25 cellular contexts compared by ENCODE assay signal in the genomic region with DNA sequence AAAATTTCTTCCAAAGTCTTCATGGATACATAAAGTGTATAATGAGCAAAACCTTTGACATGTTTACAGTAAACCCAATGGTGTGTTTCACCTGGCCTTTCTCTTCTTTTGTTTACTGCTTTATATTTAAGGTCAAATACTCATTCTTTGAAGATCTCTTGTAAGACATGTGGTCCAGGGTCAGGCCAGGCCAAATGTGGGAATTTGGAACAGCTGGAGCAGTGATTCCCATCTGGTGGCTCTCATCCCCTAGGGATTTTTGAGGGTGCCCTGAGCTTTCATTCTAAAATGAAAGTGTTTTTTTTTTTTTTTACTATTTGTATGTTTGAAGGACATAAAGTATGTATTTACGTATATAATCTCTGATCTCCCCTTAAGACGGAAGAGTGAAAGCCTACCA. TPM values are rescaled to one million over a fixed set of nuclear protein-coding genes. Genes with fewer than 3 reads are reported as not detected.
DNase-seq lines count a peak whose midpoint lies in the region; ATAC-seq, FAIRE-seq and TF ChIP-seq lines count a peak whose summit lies in the region.
"Had no signal": no experiment of that assay in that cellular context is flagged by ENCODE, and none has a peak within 500 bp of the region (broad histone marks: within the 10 kb centered on the region; RNA-seq: fewer than 3 reads in every experiment).

No MANE protein-coding gene starts in this region.

- TF ChIP-seq EP300 in esophagus muscularis mucosa (IDR thresholded peaks at IDR 0.05) (no peak), HepG2 (IDR thresholded peaks at IDR 0.05; ENCODE audit: low read depth in 2 of 2, low read length in 2 of 2) (no peak), HepG2 (CRISPR knock-in tag; IDR thresholded peaks at IDR 0.05; ENCODE audit: borderline replicate concordance) (no peak)

- no peak for DNase-seq in activated naive CD8-positive, alpha-beta T cell treated with anti-CD3 and anti-CD28 coated beads, Interleukin-2, amount 50 U/mL, for 24 hours
- no peak for DNase-seq in activated naive CD8-positive, alpha-beta T cell treated with anti-CD3 and anti-CD28 coated beads for 36 hours
- peak; percentile 58 for DNase-seq in NCI-H524 treated with DMSO at 0.1 percent for 48 hours (lab: John Stamatoyannopoulos, UW)
- peak; percentile 68 for DNase-seq in esophagus muscularis mucosa (ENCODE audit: extremely low spot score)
- DNase-seq in adrenal gland: no peak
- DNase-seq in coronary artery (ENCODE audit: low spot score): no peak
- DNase-seq in middle frontal gyrus (ENCODE audit: extremely low spot score, low spot score): no peak
- DNase-seq in HepG2 (ENCODE audit: low spot score): no peak
- DNase-seq: 8988T, H7, Karpas-422, MM.1S, NCI-H1092, NCI-H1436 treated with DMSO at 0.1 percent for 48 hours, NCI-H2029, NCI-H446 treated with DMSO at 0.1 percent for 48 hours, NCI-H774, PC-3, RPMI8226, SHP77 treated with DMSO at 0.1 percent for 48 hours had no signal

- no peak for TF ChIP-seq CTCF in esophagus muscularis mucosa (IDR thresholded peaks at IDR 0.05)
- no peak for TF ChIP-seq CTCF in adrenal gland (IDR thresholded peaks at IDR 0.05)
- no peak for TF ChIP-seq CTCF in coronary artery (IDR thresholded peaks at IDR 0.05)
- TF ChIP-seq CTCF in HepG2 (CRISPR knock-in tag; IDR thresholded peaks at IDR 0.05): no peak

- CTCF ChIA-PET in HepG2 (lab: Yijun Ruan, JAX; ENCODE audit: low intra/inter-chr PET ratio, low total read pairs): no interaction called here

- H3K36me3 Mint-ChIP-seq in activated naive CD8-positive, alpha-beta T cell treated with anti-CD3 and anti-CD28 coated beads, Interleukin-2, amount 50 U/mL, for 24 hours (ENCODE audit: low read depth): peaks cover 3% of the 10 kb centered on the region
- peaks cover 8% of the 10 kb centered on the region for H3K36me3 Mint-ChIP-seq in activated naive CD8-positive, alpha-beta T cell treated with anti-CD3 and anti-CD28 coated beads for 36 hours

- no peaks in the 10 kb centered on the region for H3K27me3 Mint-ChIP-seq in activated naive CD8-positive, alpha-beta T cell treated with anti-CD3 and anti-CD28 coated beads, Interleukin-2, amount 50 U/mL, for 24 hours
- no peaks in the 10 kb centered on the region for H3K27me3 Mint-ChIP-seq in activated naive CD8-positive, alpha-beta T cell treated with anti-CD3 and anti-CD28 coated beads for 36 hours
- H3K27me3 Mint-ChIP-seq: IgD-negative memory B cell had no signal

- H3K36me3 ChIP-seq in esophagus muscularis mucosa: no peaks in the 10 kb centered on the region
- H3K36me3 ChIP-seq in adrenal gland (replicated peaks in 1 of 2): no peaks in the 10 kb centered on the region
- H3K36me3 ChIP-seq in HepG2 (replicated peaks in 1 of 2; ENCODE audit: control insufficient read depth in 1 of 2, insufficient read depth in 2 of 2, low read length in 2 of 2): no peaks in the 10 kb centered on the region

- no peak overlapping the region for H3K4me3 Mint-ChIP-seq in activated naive CD8-positive, alpha-beta T cell treated with anti-CD3 and anti-CD28 coated beads, Interleukin-2, amount 50 U/mL, for 24 hours
- no peak overlapping the region for H3K4me3 Mint-ChIP-seq in activated naive CD8-positive, alpha-beta T cell treated with anti-CD3 and anti-CD28 coated beads for 36 hours

- H3K4me2 ChIP-seq in HepG2 (ENCODE audit: low read depth, low read length): no peak overlapping the region

- TF ChIP-seq RAD21 in HepG2 (CRISPR knock-in tag; IDR thresholded peaks at IDR 0.05): no peak

- no peak for FAIRE-seq in HepG2 (lab: Jason Lieb, UNC)
- FAIRE-seq: D721Med, G401.6 had no signal

- POLR2A ChIA-PET in HepG2 (lab: Yijun Ruan, JAX): no interaction called here

- no peaks in the 10 kb centered on the region for H3K9me3 ChIP-seq in esophagus muscularis mucosa
- no peaks in the 10 kb centered on the region for H3K9me3 ChIP-seq in adrenal gland (replicated peaks in 1 of 3)
- H3K9me3 ChIP-seq in HepG2 (ENCODE audit: low read length): no peaks in the 10 kb centered on the region

- H3K4me1 ChIP-seq in esophagus muscularis mucosa: peaks cover 6 to 14% (median 7%) of the 10 kb centered on the region in 4 donors
- H3K4me1 ChIP-seq in adrenal gland (replicated peaks in 1 of 2): no peaks in the 10 kb centered on the region
- H3K4me1 ChIP-seq in HepG2 (ENCODE audit: insufficient read depth, low read length): peaks cover 50% of the 10 kb centered on the region

- ATAC-seq in activated naive CD8-positive, alpha-beta T cell treated with anti-CD3 and anti-CD28 coated beads, Interleukin-2, amount 50 U/mL, for 24 hours: no peak
- ATAC-seq in HepG2: no peak
- ATAC-seq: PC-3, SK-N-SH treated with all-trans-retinoic acid at 6 μM for 48 hours had no signal

- TF ChIP-seq POLR2A in esophagus muscularis mucosa (IDR thresholded peaks at IDR 0.05; ENCODE audit: low read depth) (no peak), adrenal gland (IDR thresholded peaks at IDR 0.05) (no peak), HepG2 (IDR thresholded peaks at IDR 0.05; ENCODE audit: insufficient read depth in 1 of 2, low read depth in 2 of 2, low read length in 2 of 2) (no peak)

- H3K4me3 ChIP-seq in esophagus muscularis mucosa: no peak overlapping the region
- H3K4me3 ChIP-seq in adrenal gland: no peak overlapping the region
- H3K4me3 ChIP-seq in coronary artery: no peak overlapping the region
- no peak overlapping the region for H3K4me3 ChIP-seq in HepG2 (replicated peaks in 1 of 3; ENCODE audit: insufficient read depth in 1 of 3, low read depth in 2 of 3, low read length in 3 of 3)

- peak overlapping the region; percentile 22 for H3K27ac Mint-ChIP-seq in activated naive CD8-positive, alpha-beta T cell treated with anti-CD3 and anti-CD28 coated beads, Interleukin-2, amount 50 U/mL, for 24 hours
- no peak overlapping the region for H3K27ac Mint-ChIP-seq in activated naive CD8-positive, alpha-beta T cell treated with anti-CD3 and anti-CD28 coated beads for 36 hours

- H3K27ac ChIP-seq in esophagus muscularis mucosa (replicated peaks in 1 of 4) (no peak overlapping the region), adrenal gland (no peak overlapping the region), coronary artery (no peak overlapping the region), HepG2 (ENCODE audit: extremely low read length, insufficient read depth, low read length) (no peak overlapping the region)
- H3K27ac ChIP-seq: HL-60 had no signal

- peaks cover 23% of the 10 kb centered on the region for H3K79me2 ChIP-seq in HepG2 (ENCODE audit: insufficient read depth, low read length)

- H3K27me3 ChIP-seq in esophagus muscularis mucosa: no peaks in the 10 kb centered on the region
- no peaks in the 10 kb centered on the region for H3K27me3 ChIP-seq in adrenal gland
- no peaks in the 10 kb centered on the region for H3K27me3 ChIP-seq in HepG2 (ENCODE audit: control insufficient read depth in 1 of 2, insufficient read depth in 2 of 2, low read length in 2 of 2)

- H3K9me3 Mint-ChIP-seq in activated naive CD8-positive, alpha-beta T cell treated with anti-CD3 and anti-CD28 coated beads, Interleukin-2, amount 50 U/mL, for 24 hours: no peaks in the 10 kb centered on the region
- no peaks in the 10 kb centered on the region for H3K9me3 Mint-ChIP-seq in activated naive CD8-positive, alpha-beta T cell treated with anti-CD3 and anti-CD28 coated beads for 36 hours
- H3K9me3 Mint-ChIP-seq: IgD-negative memory B cell had no signal

- intact Hi-C loops in esophagus muscularis mucosa (cut with DNase I) (no loop called here), adrenal gland (cut with DNase I) (loop anchor here (10.0 kb wide), 3 partner anchors 115 to 355 kb away; no protein-coding TSS in a partner anchor), HepG2 (cut with micrococcal nuclease; ENCODE audit: unreplicated experiment) (no loop called here)

- no peak overlapping the region for H2AFZ ChIP-seq in HepG2 (ENCODE audit: low read length)

- peaks cover 63% of the 10 kb centered on the region for H3K4me1 Mint-ChIP-seq in activated naive CD8-positive, alpha-beta T cell treated with anti-CD3 and anti-CD28 coated beads, Interleukin-2, amount 50 U/mL, for 24 hours
- H3K4me1 Mint-ChIP-seq in activated naive CD8-positive, alpha-beta T cell treated with anti-CD3 and anti-CD28 coated beads for 36 hours: peaks cover 48% of the 10 kb centered on the region

- no peak overlapping the region for H3K9ac ChIP-seq in HepG2 (ENCODE audit: insufficient read depth, low read depth, low read length)

- H4K20me1 ChIP-seq in HepG2 (ENCODE audit: insufficient read depth, low read length): no peaks in the 10 kb centered on the region; the same call in 1 of the 2 replicates

- 93% methylated on average over 2 of the region's 2 CpGs for WGBS in esophagus muscularis mucosa
- 89 to 97% (median 94%) methylated on average over 2 of the region's 2 CpGs for WGBS in adrenal gland, 4 donors
- WGBS in HepG2 (ENCODE audit: low lambda C conversion rate): 97% methylated on average over 2 of the region's 2 CpGs

- no TSS peak for BruUV-seq in HepG2 (replicated peaks; lab: Mats Ljungman, UMichigan)

- in situ Hi-C loops in HepG2 (cut with HindIII; ENCODE audit: extremely low pct_ligation_motif_present, low pct_unique_long_range_greater_than_20kb): loop anchor here (10.0 kb wide), 1 partner anchor 175 kb away; no protein-coding TSS in a partner anchor

RNA-seq across cellular contexts. Expression of a gene that starts 13.8 kb away (rescaled TPM):
- 10 to 100 TPM; 34.0 to 34.5 TPM for total RNA-seq in activated naive CD8-positive, alpha-beta T cell treated with anti-CD3 and anti-CD28 coated beads for 36 hours
- total RNA-seq in esophagus muscularis mucosa (10 to 100 TPM; 47.4 to 56.4 (median 50.3) TPM), adrenal gland (10 to 100 TPM; 27.9 to 47.9 (median 42.9) TPM), HepG2 (2016; rRNA removed; fragmentation: Illumina TruSeq; extraction: Trizol) (41.6 and 60.2 TPM in 2 replicates)
- polyA plus RNA-seq in adrenal gland (10 to 100 TPM in 1 of 3 donors, 1 to 10 TPM in 2; 2.9 to 20.0 (median 3.6) TPM), HepG2 (2011; rRNA removed) (30.0 and 33.1 TPM in 2 replicates)
- 135 and 162 TPM in 2 replicates for total RNA-seq in HepG2 (2016; cell fraction: cytosol; rRNA removed; fragmentation: Illumina TruSeq; extraction: Trizol; ENCODE audit: low read depth)
- 38.9 and 57.0 TPM in 2 replicates for total RNA-seq in HepG2 (2016; cell fraction: insoluble cytoplasmic fraction; rRNA removed; fragmentation: Illumina TruSeq; extraction: Trizol)
- total RNA-seq in HepG2 (2016; cell fraction: membrane; rRNA removed; fragmentation: Illumina TruSeq; extraction: Trizol): 47.6 and 51.1 TPM in 2 replicates
- 89.0 and 90.8 TPM in 2 replicates for total RNA-seq in HepG2 (2016; cell fraction: nucleus; rRNA removed; fragmentation: Illumina TruSeq; extraction: Trizol)
- polyA plus RNA-seq in HepG2 (2011; cell fraction: cytosol; rRNA removed): 25.6 and 26.2 TPM in 2 replicates
- polyA plus RNA-seq in HepG2 (2011; cell fraction: nucleus; rRNA removed): 49.6 and 62.0 TPM in 2 replicates
- polyA plus RNA-seq in HepG2 (2012): 27.4 and 34.9 TPM in 2 replicates
- polyA plus RNA-seq in HepG2 (2016; cell fraction: cytosol; fragmentation: Illumina TruSeq; extraction: Trizol; ENCODE audit: low read depth): 2.3 and 2.7 TPM in 2 replicates
- polyA plus RNA-seq in HepG2 (2016; cell fraction: insoluble cytoplasmic fraction; fragmentation: Illumina TruSeq; extraction: Trizol; ENCODE audit: low read depth): 23.2 and 26.4 TPM in 2 replicates
- 6.2 and 7.2 TPM in 2 replicates for polyA plus RNA-seq in HepG2 (2016; cell fraction: membrane; fragmentation: Illumina TruSeq; extraction: Trizol; ENCODE audit: low read depth)
- polyA plus RNA-seq in HepG2 (2016; cell fraction: nucleus; fragmentation: Illumina TruSeq; extraction: Trizol; ENCODE audit: insufficient read depth, low read depth): 54.2 and 59.9 TPM in 2 replicates
- polyA minus RNA-seq in HepG2 (2011; rRNA and poly(A)+ RNA removed; ENCODE audit: low replicate concordance): 26.7 and 71.2 TPM in 2 replicates
- polyA minus RNA-seq in HepG2 (2011; cell fraction: cytosol; rRNA and poly(A)+ RNA removed): 46.1 and 49.4 TPM in 2 replicates
- polyA minus RNA-seq in HepG2 (2011; cell fraction: nucleus; rRNA and poly(A)+ RNA removed): 105 and 114 TPM in 2 replicates

Comparison
In these comparisons a context has a peak if more than half of its experiments do, and no peak if none do; other contexts are left out.
1. DNase-seq: peak in NCI-H524 treated with DMSO at 0.1 percent for 48 hours (single experiment) and esophagus muscularis mucosa (single experiment); none in activated naive CD8-positive, alpha-beta T cell treated with anti-CD3 and anti-CD28 coated beads, Interleukin-2, amount 50 U/mL, for 24 hours (single experiment), activated naive CD8-positive, alpha-beta T cell treated with anti-CD3 and anti-CD28 coated beads for 36 hours (single experiment), adrenal gland (0 of 7), coronary artery (single experiment), middle frontal gyrus (single experiment) and HepG2 (single experiment).
2. intact Hi-C loops: an anchor here in adrenal gland (10.0 kb wide); none called in esophagus muscularis mucosa and HepG2.